21 cellular contexts compared by ENCODE assay signal in the genomic region with DNA sequence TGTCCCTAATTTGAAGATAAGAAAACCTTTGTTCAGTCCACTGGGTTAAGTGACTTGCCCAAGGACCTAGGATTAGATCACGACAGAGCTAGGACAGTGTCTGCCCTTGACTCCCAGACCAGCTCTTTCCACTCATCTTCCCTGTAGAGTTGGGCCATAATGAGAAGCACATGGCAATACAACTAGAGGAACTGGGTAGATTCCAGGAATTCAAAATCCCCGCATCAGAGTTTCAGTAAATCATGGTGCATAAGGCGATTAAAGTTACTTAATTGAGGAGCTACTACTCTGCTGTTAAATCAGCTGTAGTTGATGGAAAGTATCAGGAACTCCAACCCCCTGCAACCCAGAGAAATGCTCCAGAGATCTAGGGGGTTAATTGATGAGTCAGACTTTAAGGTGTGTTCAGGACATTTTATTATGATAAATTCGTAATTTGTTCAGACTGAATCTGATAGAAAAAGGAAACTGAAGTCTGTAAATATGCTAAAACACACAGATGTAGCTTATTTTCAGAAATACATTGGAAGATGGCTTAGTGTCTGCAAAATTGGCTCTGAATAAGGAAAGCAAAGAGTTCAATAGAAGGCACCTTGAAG. TPM values are rescaled to one million over a fixed set of nuclear protein-coding genes. Genes with fewer than 3 reads are reported as not detected.
"Had no signal": no experiment of that assay in that cellular context is flagged by ENCODE, and none has a peak within 500 bp of the region (broad histone marks: within the 10 kb centered on the region; RNA-seq: fewer than 3 reads in every experiment).

No MANE protein-coding gene starts in this region.

- H3K27ac ChIP-seq: dorsolateral prefrontal cortex, neutrophil, transverse colon had no signal

- H3K36me3 ChIP-seq: cardiac muscle cell, neutrophil, transverse colon had no signal

- H3K9me3 ChIP-seq: neutrophil, transverse colon had no signal

- DNase-seq: activated CD4-positive, alpha-beta T cell treated with anti-CD3 and anti-CD28 coated beads for 4 hours; activated CD8-positive, alpha-beta T cell treated with anti-CD3 and anti-CD28 coated beads for 36 hours; activated effector memory CD4-positive, alpha-beta T cell treated with Interleukin-2 at 50 U/mL for 16 hours; activated T-cell treated with anti-CD3 and anti-CD28 coated beads, Interleukin-2, amount 50 U/mL, for 4 hours; dorsolateral prefrontal cortex; erythroblast; foreskin melanocyte; mesenchymal stem cell; natural killer cell; posterior cingulate gyrus; retina; stimulated activated CD4-positive, alpha-beta T cell treated with anti-CD3 and anti-CD28 coated beads, Interleukin-4, amount 100 ng/mL, for 24 hours; stimulated activated CD8-positive, alpha-beta memory T cell treated with anti-CD3 and anti-CD28 coated beads, Interleukin-4, amount 100 ng/mL, for 48 hours; stimulated activated naive CD4-positive, alpha-beta T cell treated with Interleukin-2 at 50 U/mL for 16 hours; transverse colon had no signal

- H3K27me3 ChIP-seq: cardiac muscle cell had no signal

- ATAC-seq: activated CD8-positive, alpha-beta T cell treated with anti-CD3 and anti-CD28 coated beads for 36 hours; activated naive CD4-positive, alpha-beta T cell treated with anti-CD3 and anti-CD28 coated beads, Interleukin-2, amount 50 U/mL, for 72 hours; activated T-cell treated with anti-CD3 and anti-CD28 coated beads, Interleukin-2, amount 50 U/mL, for 4 hours; natural killer cell had no signal

- H3K4me3 ChIP-seq: cardiac muscle cell, dorsolateral prefrontal cortex, skin epidermis, transverse colon had no signal

RNA-seq across cellular contexts. Expression of a gene that starts 5.7 kb away (rescaled TPM):
- total RNA-seq: activated naive CD4-positive, alpha-beta T cell treated with anti-CD3 and anti-CD28 coated beads, Interleukin-2, amount 50 U/mL, for 72 hours; natural killer cell had no signal

RNA-seq across cellular contexts. Expression of a gene that starts 44.3 kb away (rescaled TPM):
- total RNA-seq: activated CD8-positive, alpha-beta T cell treated with anti-CD3 and anti-CD28 coated beads for 36 hours; activated naive CD4-positive, alpha-beta T cell treated with anti-CD3 and anti-CD28 coated beads, Interleukin-2, amount 50 U/mL, for 72 hours; activated T-cell treated with anti-CD3 and anti-CD28 coated beads, Interleukin-2, amount 50 U/mL, for 4 hours; cardiac muscle cell; dorsolateral prefrontal cortex; liver; mucosa of gallbladder; natural killer cell; transverse colon had no signal
- polyA plus RNA-seq: cardiac muscle cell, liver had no signal
